ENCODE assay signal across 1 cellular context in genomic region chr16:19086322-19087199, GRCh38.
TF ChIP-seq lines count a peak whose summit lies in the region.

No MANE protein-coding gene starts in this region.

TF ChIP-seq in K562, 482 proteins besides CTCF, POLR2A, EP300 and RAD21 (continued from another document and continues in another):
- no peak for TF ChIP-seq ZBTB43 (CRISPR knock-in tag; IDR thresholded peaks at IDR 0.05)
- no peak for TF ChIP-seq BRCA1 (IDR thresholded peaks at IDR 0.05)
- no peak for TF ChIP-seq BRCA1 (CRISPR knock-in tag; IDR thresholded peaks at IDR 0.05)
- TF ChIP-seq ZNF224 (CRISPR knock-in tag; IDR thresholded peaks at IDR 0.05) = no peak
- no peak for TF ChIP-seq KHSRP (IDR thresholded peaks at IDR 0.05)
- TF ChIP-seq ZNF436 (CRISPR knock-in tag; IDR thresholded peaks at IDR 0.05) = no peak
- TF ChIP-seq ZNF583 (CRISPR knock-in tag; IDR thresholded peaks at IDR 0.05) = no peak
- TF ChIP-seq CREB1 (IDR thresholded peaks at IDR 0.05) = no peak
- TF ChIP-seq CREB1 (CRISPR knock-in tag; IDR thresholded peaks at IDR 0.05) = peak; percentile 62; the same call in 1 of the 2 replicates
- no peak for TF ChIP-seq ZNF133 (CRISPR knock-in tag; IDR thresholded peaks at IDR 0.05)
- no peak for TF ChIP-seq BCL6 (CRISPR knock-in tag; IDR thresholded peaks at IDR 0.05)
- TF ChIP-seq PHB (CRISPR knock-in tag; IDR thresholded peaks at IDR 0.05) = no peak
- TF ChIP-seq ZNF41 (CRISPR knock-in tag; conservative IDR thresholded peaks at IDR 0.05) = no peak
- TF ChIP-seq HMG20A (CRISPR knock-in tag; conservative IDR thresholded peaks at IDR 0.05) = no peak
- TF ChIP-seq PYGO2 (tag; IDR thresholded peaks at IDR 0.05) = no peak
- no peak; the same call in 1 of the 2 replicates for TF ChIP-seq CBFA2T3 (IDR thresholded peaks at IDR 0.05)
- peak; percentile 46; the same call in 1 of the 2 replicates for TF ChIP-seq JUND (IDR thresholded peaks at IDR 0.05; ENCODE audit: borderline replicate concordance, low read depth, low read length)
- no peak; the same call in 2 of the 3 replicates for TF ChIP-seq JUND (tag; IDR thresholded peaks at IDR 0.05; ENCODE audit: borderline replicate concordance, low read depth, low read length)
- no peak for TF ChIP-seq ZNF316 (IDR thresholded peaks at IDR 0.05)
- no peak for TF ChIP-seq MED1 (CRISPR knock-in tag; IDR thresholded peaks at IDR 0.05; ENCODE audit: borderline replicate concordance)
- TF ChIP-seq ZNF695 (CRISPR knock-in tag; IDR thresholded peaks at IDR 0.05) = no peak
- no peak for TF ChIP-seq TEAD2 (tag; IDR thresholded peaks at IDR 0.05)
- no peak for TF ChIP-seq FOXJ2 (tag; IDR thresholded peaks at IDR 0.05)
- no peak for TF ChIP-seq TCF7L2 (IDR thresholded peaks at IDR 0.05; ENCODE audit: low read depth, low read length)
- TF ChIP-seq RBM22 (IDR thresholded peaks at IDR 0.05; ENCODE audit: low read depth, low read length, poor library complexity, severe bottlenecking) = no peak
- no peak for TF ChIP-seq ILF3 (IDR thresholded peaks at IDR 0.05; ENCODE audit: borderline replicate concordance)
- TF ChIP-seq TAF1 (IDR thresholded peaks at IDR 0.05; ENCODE audit: control insufficient read depth, extremely low read depth, insufficient read depth, low read length, severe bottlenecking) = no peak
- no peak for TF ChIP-seq HNRNPUL1 (IDR thresholded peaks at IDR 0.05; ENCODE audit: low read length)
- no peak for TF ChIP-seq SIX5 (IDR thresholded peaks at IDR 0.05; ENCODE audit: borderline replicate concordance in 1 of 2, insufficient read depth in 1 of 2, low read depth in 1 of 2, low read length in 2 of 2)
- TF ChIP-seq NELFE (IDR thresholded peaks at IDR 0.05; ENCODE audit: insufficient read depth, insufficient read length) = no peak
- TF ChIP-seq MAX (CRISPR knock-in tag; IDR thresholded peaks at IDR 0.05) = peak; percentile 66
- no peak for TF ChIP-seq IRF2 (CRISPR knock-in tag; IDR thresholded peaks at IDR 0.05)
- no peak for TF ChIP-seq FOXA1 (IDR thresholded peaks at IDR 0.05; ENCODE audit: borderline replicate concordance)
- peak; percentile 89; the same call in 1 of the 2 replicates for TF ChIP-seq KDM2B (CRISPR knock-in tag; IDR thresholded peaks at IDR 0.05)
- no peak for TF ChIP-seq SAFB2 (IDR thresholded peaks at IDR 0.05; ENCODE audit: borderline replicate concordance, low read depth, low read length, severe bottlenecking)
- no peak for TF ChIP-seq POU5F1 (IDR thresholded peaks at IDR 0.05; ENCODE audit: borderline replicate concordance, low read depth, low read length, partially characterized antibody)
- peak in 1 of 2 experiments; percentile 75; a peak in 2 of 4 replicates for TF ChIP-seq RCOR1 (IDR thresholded peaks at IDR 0.05; ENCODE audit: borderline replicate concordance in 1 of 2, low read depth in 2 of 2, low read length in 2 of 2)
- TF ChIP-seq CCAR2 (IDR thresholded peaks at IDR 0.05; ENCODE audit: low read depth, low read length) = no peak
- no peak for TF ChIP-seq ETV5 (CRISPR knock-in tag; IDR thresholded peaks at IDR 0.05; ENCODE audit: low read depth)
- no peak for TF ChIP-seq ZNF146 (CRISPR knock-in tag; IDR thresholded peaks at IDR 0.05; ENCODE audit: unreplicated experiment)
- TF ChIP-seq PHF8 (IDR thresholded peaks at IDR 0.05; ENCODE audit: borderline replicate concordance, low read length) = peak; percentile 24; the same call in 1 of the 2 replicates
- TF ChIP-seq ZKSCAN1 (IDR thresholded peaks at IDR 0.05; ENCODE audit: low read depth, low read length) = peak; percentile 53; the same call in 1 of the 2 replicates
- TF ChIP-seq CGGBP1 (CRISPR knock-in tag; IDR thresholded peaks at IDR 0.05) = no peak
- no peak for TF ChIP-seq RBM39 (optimal IDR thresholded peaks at IDR 0.05; ENCODE audit: low read depth, low read length)
- no peak for TF ChIP-seq GATA2 (CRISPR knock-in tag; IDR thresholded peaks at IDR 0.05)
- no peak for TF ChIP-seq KLF6 (CRISPR knock-in tag; IDR thresholded peaks at IDR 0.05; ENCODE audit: borderline replicate concordance)
- TF ChIP-seq BRF2 (IDR thresholded peaks at IDR 0.05; ENCODE audit: borderline replicate concordance, insufficient read depth, insufficient read length) = no peak
- TF ChIP-seq ZNF589 (CRISPR knock-in tag; IDR thresholded peaks at IDR 0.05; ENCODE audit: low read depth) = no peak
- TF ChIP-seq PKNOX1 (IDR thresholded peaks at IDR 0.05) = no peak
- no peak for TF ChIP-seq ZNF253 (CRISPR knock-in tag; conservative IDR thresholded peaks at IDR 0.05)
- TF ChIP-seq ASH1L (IDR thresholded peaks at IDR 0.05; ENCODE audit: borderline replicate concordance, low read depth, partially characterized antibody) = no peak
- no peak for TF ChIP-seq ATF1 (CRISPR knock-in tag; IDR thresholded peaks at IDR 0.05)
- TF ChIP-seq ATF1 (tag; IDR thresholded peaks at IDR 0.05) = 0 out of 2 replicates have a peak, but pooled peaks have one; percentile 10
- no peak for TF ChIP-seq SAFB (IDR thresholded peaks at IDR 0.05; ENCODE audit: borderline replicate concordance, low read depth, low read length)
- no peak for TF ChIP-seq ZNF609 (CRISPR knock-in tag; IDR thresholded peaks at IDR 0.05; ENCODE audit: borderline replicate concordance)
- TF ChIP-seq ZNF175 (CRISPR knock-in tag; IDR thresholded peaks at IDR 0.05; ENCODE audit: low read depth) = no peak
- no peak for TF ChIP-seq ZNF174 (CRISPR knock-in tag; IDR thresholded peaks at IDR 0.05)
- peak; percentile 90 for TF ChIP-seq USF1 (CRISPR knock-in tag; IDR thresholded peaks at IDR 0.05)
- TF ChIP-seq DDX20 (tag; IDR thresholded peaks at IDR 0.05; ENCODE audit: low read depth) = no peak
- TF ChIP-seq ZNF655 (CRISPR knock-in tag; IDR thresholded peaks at IDR 0.05) = no peak
- TF ChIP-seq HLTF (IDR thresholded peaks at IDR 0.05) = no peak
- no peak for TF ChIP-seq NFXL1 (CRISPR knock-in tag; IDR thresholded peaks at IDR 0.05)
- no peak for TF ChIP-seq ETS1 (conservative IDR thresholded peaks at IDR 0.05; ENCODE audit: control insufficient read depth, low read depth, low read length)
- no peak for TF ChIP-seq ZNF780A (CRISPR knock-in tag; IDR thresholded peaks at IDR 0.05)
- no peak for TF ChIP-seq KLF13 (tag; IDR thresholded peaks at IDR 0.05; ENCODE audit: borderline replicate concordance, low read depth)
- TF ChIP-seq MYBL2 (IDR thresholded peaks at IDR 0.05; ENCODE audit: low read depth) = no peak
- TF ChIP-seq MYBL2 (CRISPR knock-in tag; IDR thresholded peaks at IDR 0.05; ENCODE audit: borderline replicate concordance) = no peak
- TF ChIP-seq FIP1L1 (IDR thresholded peaks at IDR 0.05; ENCODE audit: low read depth, low read length, poor library complexity, severe bottlenecking) = peak; percentile 75
- TF ChIP-seq PURB (CRISPR knock-in tag; IDR thresholded peaks at IDR 0.05; ENCODE audit: low read depth) = no peak
